ENCODE assay signal across 32 cellular contexts in genomic region chr7:148318092-148318756, GRCh38.
"Had no signal": no experiment of that assay in that cellular context is flagged by ENCODE, and none has a peak within 500 bp of the region (broad histone marks: within the 10 kb centered on the region; RNA-seq: fewer than 3 reads in every experiment).

No MANE protein-coding gene starts in this region.

- H3K4me3 ChIP-seq: adrenal gland, body of pancreas, cardiac muscle cell, esophagus muscularis mucosa, heart right ventricle, right atrium auricular region, smooth muscle cell, stomach, thyroid gland, upper lobe of left lung, vagina had no signal

- H3K27ac ChIP-seq: adrenal gland, body of pancreas, cardiac muscle cell, esophagus muscularis mucosa, foreskin keratinocyte, heart right ventricle, right atrium auricular region, stomach, thyroid gland, upper lobe of left lung, vagina, WERI-Rb-1 had no signal

- H3K4me2 ChIP-seq: smooth muscle cell had no signal

- ATAC-seq: body of pancreas; foreskin keratinocyte; heart right ventricle; left colon; stimulated activated naive B cell treated with anti-CD40 and anti-IgM and Interleukin-4, amounts not matched to agents 10 μg/mL and 1 μg/mL and 100 μg/mL, for 72 hours had no signal

- H3K36me3 ChIP-seq: adrenal gland, cardiac muscle cell, esophagus muscularis mucosa, heart right ventricle, right atrium auricular region, stomach, thyroid gland, upper lobe of left lung, vagina, WERI-Rb-1 had no signal

- H3K4me1 ChIP-seq: adrenal gland, esophagus muscularis mucosa, foreskin keratinocyte, heart right ventricle, right atrium auricular region, stomach, thyroid gland, upper lobe of left lung, vagina had no signal

- H3K9me3 Mint-ChIP-seq: activated CD4-positive, alpha-beta T cell treated with anti-CD3 and anti-CD28 coated beads, Interleukin-2, amount 10 ng/mL, durations not matched to agents 24 days and 14 days; activated T-helper 1 cell treated with anti-CD3 and anti-CD28 coated beads, Interleukin-12 subunit alpha, Interleukin-12 subunit beta, Interleukin-2, Interleukin-4 antibody, amounts not matched to agents 30 ng/mL and 10 ng/mL and 1 ng/mL, durations not matched to agents 14 hours and 24 hours and 36 hours; mesothelial cell of epicardium had no signal

- H3K27ac Mint-ChIP-seq: activated CD4-positive, alpha-beta memory T cell treated with anti-CD3 and anti-CD28 coated beads for 36 hours; activated CD4-positive, alpha-beta T cell treated with anti-CD3 and anti-CD28 coated beads, Interleukin-2, amount 10 ng/mL, durations not matched to agents 24 days and 14 days; activated naive CD4-positive, alpha-beta T cell treated with anti-CD3 and anti-CD28 coated beads for 36 hours; activated naive CD8-positive, alpha-beta T cell treated with anti-CD3 and anti-CD28 coated beads for 36 hours; activated T-helper 1 cell treated with anti-CD3 and anti-CD28 coated beads, Interleukin-12 subunit alpha, Interleukin-12 subunit beta, Interleukin-2, Interleukin-4 antibody, amounts not matched to agents 30 ng/mL and 10 ng/mL and 1 ng/mL, durations not matched to agents 14 hours and 24 hours and 36 hours; mesothelial cell of epicardium; stimulated activated naive B cell treated with anti-CD40 and anti-IgM and Interleukin-4, amounts not matched to agents 10 μg/mL and 1 μg/mL and 100 μg/mL, for 72 hours had no signal

- H3K36me3 Mint-ChIP-seq: activated CD4-positive, alpha-beta memory T cell treated with anti-CD3 and anti-CD28 coated beads for 36 hours; activated naive CD8-positive, alpha-beta T cell treated with anti-CD3 and anti-CD28 coated beads for 36 hours; mesothelial cell of epicardium had no signal

- H3K27me3 Mint-ChIP-seq: activated CD4-positive, alpha-beta memory T cell treated with anti-CD3 and anti-CD28 coated beads for 36 hours; activated CD4-positive, alpha-beta T cell treated with anti-CD3 and anti-CD28 coated beads, Interleukin-2, amount 10 ng/mL, durations not matched to agents 24 days and 14 days; activated naive CD8-positive, alpha-beta T cell treated with anti-CD3 and anti-CD28 coated beads for 36 hours; stimulated activated naive B cell treated with anti-CD40 and anti-IgM and Interleukin-4, amounts not matched to agents 10 μg/mL and 1 μg/mL and 100 μg/mL, for 72 hours had no signal

- H3K27me3 ChIP-seq: adrenal gland, body of pancreas, cardiac muscle cell, esophagus muscularis mucosa, foreskin keratinocyte, heart right ventricle, right atrium auricular region, stomach, thyroid gland, upper lobe of left lung, vagina had no signal

- H3K9me3 ChIP-seq: adrenal gland, body of pancreas, esophagus muscularis mucosa, heart right ventricle, right atrium auricular region, stomach, thyroid gland, upper lobe of left lung, vagina had no signal

- DNase-seq: activated CD4-positive, alpha-beta memory T cell treated with anti-CD3 and anti-CD28 coated beads for 36 hours; activated CD4-positive, alpha-beta T cell treated with anti-CD3 and anti-CD28 coated beads, Interleukin-2, amount 10 ng/mL, durations not matched to agents 24 days and 14 days; activated CD4-positive, CD25-positive, alpha-beta regulatory T cell treated with anti-CD3 and anti-CD28 coated beads, Interleukin-2, amount 50 U/mL, for 72 hours; activated CD8-positive, alpha-beta memory T cell treated with anti-CD3 and anti-CD28 coated beads, Interleukin-2, amount 50 U/mL, for 4 hours; activated effector memory CD4-positive, alpha-beta T cell treated with anti-CD3 and anti-CD28 coated beads, Interleukin-2, amount 50 U/mL, for 16 hours; activated naive CD4-positive, alpha-beta T cell treated with anti-CD3 and anti-CD28 coated beads for 36 hours; activated naive CD8-positive, alpha-beta T cell treated with anti-CD3 and anti-CD28 coated beads for 36 hours; activated T-cell treated with anti-CD3 and anti-CD28 coated beads, Interleukin-2, amount 50 U/mL, for 1 hour; adrenal gland; aorta; body of pancreas; cortex of kidney; foreskin keratinocyte; heart right ventricle; left colon; mammary epithelial cell; naive B cell; stimulated activated CD4-positive, alpha-beta T cell treated with anti-CD3 and anti-CD28 coated beads, Interleukin-2, amount 100 ng/mL, for 24 hours; stimulated activated naive B cell treated with anti-CD40 and anti-IgM and Interleukin-4, amounts not matched to agents 10 μg/mL and 1 μg/mL and 100 μg/mL, for 72 hours; stomach; T1000; thyroid gland; WERI-Rb-1 had no signal

- H3K4me1 Mint-ChIP-seq: activated CD4-positive, alpha-beta T cell treated with anti-CD3 and anti-CD28 coated beads, Interleukin-2, amount 10 ng/mL, durations not matched to agents 24 days and 14 days; activated naive CD8-positive, alpha-beta T cell treated with anti-CD3 and anti-CD28 coated beads for 36 hours; mesothelial cell of epicardium; neural crest cell had no signal

- H3K4me3 Mint-ChIP-seq: activated CD4-positive, alpha-beta memory T cell treated with anti-CD3 and anti-CD28 coated beads for 36 hours; activated CD4-positive, alpha-beta T cell treated with anti-CD3 and anti-CD28 coated beads, Interleukin-2, amount 10 ng/mL, durations not matched to agents 24 days and 14 days; activated naive CD4-positive, alpha-beta T cell treated with anti-CD3 and anti-CD28 coated beads for 36 hours; activated naive CD8-positive, alpha-beta T cell treated with anti-CD3 and anti-CD28 coated beads for 36 hours; activated T-helper 1 cell treated with anti-CD3 and anti-CD28 coated beads, Interleukin-12 subunit alpha, Interleukin-12 subunit beta, Interleukin-2, Interleukin-4 antibody, amounts not matched to agents 30 ng/mL and 10 ng/mL and 1 ng/mL, durations not matched to agents 14 hours and 24 hours and 36 hours; mesothelial cell of epicardium; neural crest cell; stimulated activated naive B cell treated with anti-CD40 and anti-IgM and Interleukin-4, amounts not matched to agents 10 μg/mL and 1 μg/mL and 100 μg/mL, for 72 hours had no signal
